ENCODE assay signal across 18 cellular contexts in the genomic region with DNA sequence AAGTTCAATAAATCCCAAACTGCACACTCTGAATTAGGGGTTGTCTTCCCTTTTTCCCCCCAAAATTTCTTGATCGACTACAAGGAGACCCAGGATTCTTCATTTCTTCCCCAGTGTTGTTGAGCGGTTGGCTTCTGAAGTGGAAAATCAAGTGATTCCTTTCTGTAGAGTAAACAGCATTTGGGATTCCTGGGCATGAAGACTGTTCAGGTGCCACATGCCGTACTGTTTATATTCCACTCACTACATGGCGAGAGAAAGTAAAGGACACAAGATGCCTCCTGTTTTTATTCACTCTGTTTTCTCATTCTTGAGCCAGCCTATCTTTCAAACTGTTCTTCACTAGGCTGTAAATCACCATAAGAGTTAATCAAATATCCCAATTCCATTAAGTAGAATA. TPM values are rescaled to one million over a fixed set of nuclear protein-coding genes. Genes with fewer than 3 reads are reported as not detected.
DNase-seq lines count a peak whose midpoint lies in the region; ATAC-seq, FAIRE-seq and TF ChIP-seq lines count a peak whose summit lies in the region.
"Had no signal": no experiment of that assay in that cellular context is flagged by ENCODE, and none has a peak within 500 bp of the region (broad histone marks: within the 10 kb centered on the region; RNA-seq: fewer than 3 reads in every experiment).

No MANE protein-coding gene starts in this region.

- H3K36me3 ChIP-seq in adipocyte (ENCODE audit: control insufficient read depth, insufficient read depth, low read length, severe bottlenecking) = peaks cover 73% of the 10 kb centered on the region
- peaks cover 0 to 21% (median 0%) of the 10 kb centered on the region in 4 donors for H3K36me3 ChIP-seq in sigmoid colon

- no peaks in the 10 kb centered on the region for H3K9me3 ChIP-seq in A549
- H3K9me3 ChIP-seq in adipocyte (ENCODE audit: control insufficient read depth, low read length) = no peaks in the 10 kb centered on the region
- H3K9me3 ChIP-seq in right cardiac atrium (ENCODE audit: control insufficient read depth, low read length) = no peaks in the 10 kb centered on the region
- no peaks in the 10 kb centered on the region for H3K9me3 ChIP-seq in sigmoid colon

- no peak for TF ChIP-seq RAD21 in A549 (conservative IDR thresholded peaks at IDR 0.05 in 1 of 2, IDR thresholded peaks at IDR 0.05 in 1 of 2)

- H3K4me1 ChIP-seq in A549 = peaks cover 70% of the 10 kb centered on the region
- H3K4me1 ChIP-seq in adipocyte (ENCODE audit: control insufficient read depth, insufficient read depth, low read length) = peaks cover 92% of the 10 kb centered on the region
- H3K4me1 ChIP-seq in right cardiac atrium (ENCODE audit: control insufficient read depth, insufficient read depth, low read length) = peaks cover 39% of the 10 kb centered on the region
- peaks cover 0 to 98% (median 97%) of the 10 kb centered on the region in 4 donors for H3K4me1 ChIP-seq in sigmoid colon

- WGBS in A549 (ENCODE audit: missing lambda C conversion rate) = 84% methylated on average over 4 of the region's 4 CpGs
- 86% methylated on average over 4 of the region's 4 CpGs for whole genome bisulfite sequencing in right cardiac atrium
- WGBS in sigmoid colon, 2 donors = 90 to 94% methylated on average over 4 of the region's 4 CpGs

- FAIRE-seq in A549 (lab: Jason Lieb, UNC) = no peak

- no peaks in the 10 kb centered on the region for H3K27me3 Mint-ChIP-seq in nephron progenitor cell (ENCODE audit: low read depth, poor library complexity)

- ATAC-seq in A549 (no peak), right cardiac atrium (no peak), GM21737 (IDR thresholded peaks at IDR 0.05; ENCODE audit: unreplicated experiment) (no peak)

- H3K9ac ChIP-seq in adipocyte (ENCODE audit: low read length) = peak overlapping the region; percentile 60
- H3K9ac ChIP-seq: KMS-11 had no signal

- TF ChIP-seq EP300 in A549 (IDR thresholded peaks at IDR 0.05) (no peak), sigmoid colon (IDR thresholded peaks at IDR 0.05) (peak in 1 of 4 donors; percentile 28)

- TF ChIP-seq POLR2A in A549 (IDR thresholded peaks at IDR 0.05; ENCODE audit: low read length) = no peak
- TF ChIP-seq POLR2A in sigmoid colon (IDR thresholded peaks at IDR 0.05) = no peak

- no peaks in the 10 kb centered on the region for H3K9me3 Mint-ChIP-seq in nephron progenitor cell
- H3K9me3 Mint-ChIP-seq: activated naive CD8-positive, alpha-beta T cell treated with anti-CD3 and anti-CD28 coated beads, Interleukin-2, amount 10 ng/mL, durations not matched to agents 7 days and 5 days; T-helper 2 cell treated with Interferon-gamma antibody and Interleukin-4, amounts not matched to agents 5 μg/mL and 100 μg/mL, for 36 hours had no signal

- peaks cover 48% of the 10 kb centered on the region for H3K36me3 Mint-ChIP-seq in nephron progenitor cell (ENCODE audit: low read depth)
- H3K36me3 Mint-ChIP-seq: activated naive CD8-positive, alpha-beta T cell treated with anti-CD3 and anti-CD28 coated beads, Interleukin-2, amount 10 ng/mL, durations not matched to agents 7 days and 5 days had no signal

- no peaks in the 10 kb centered on the region for H3K27me3 ChIP-seq in adipocyte (replicated peaks; ENCODE audit: control insufficient read depth, insufficient read depth, low read length)
- H3K27me3 ChIP-seq in right cardiac atrium (ENCODE audit: control insufficient read depth, insufficient read depth) = no peaks in the 10 kb centered on the region
- no peaks in the 10 kb centered on the region for H3K27me3 ChIP-seq in sigmoid colon

- no peak overlapping the region for H3K4me3 Mint-ChIP-seq in nephron progenitor cell
- H3K4me3 Mint-ChIP-seq: activated naive CD8-positive, alpha-beta T cell treated with anti-CD3 and anti-CD28 coated beads, Interleukin-2, amount 10 ng/mL, durations not matched to agents 7 days and 5 days; T-helper 2 cell treated with Interferon-gamma antibody and Interleukin-4, amounts not matched to agents 5 μg/mL and 100 μg/mL, for 36 hours had no signal

- no peak overlapping the region for H3K4me3 ChIP-seq in A549
- H3K4me3 ChIP-seq in adipocyte (ENCODE audit: low read length) = no peak overlapping the region
- H3K4me3 ChIP-seq in right cardiac atrium (ENCODE audit: low read length) = no peak overlapping the region
- no peak overlapping the region for H3K4me3 ChIP-seq in sigmoid colon
- H3K4me3 ChIP-seq: skin epidermis had no signal

- intact Hi-C loops in right cardiac atrium (cut with DNase I) (no loop called here), sigmoid colon (cut with DNase I) (no loop called here)

- POLR2A ChIA-PET in A549 (lab: Yijun Ruan, JAX) = interaction anchor here (1.3 to 1.4 kb wide), 2 partner anchors 11 to 13 kb away, joined by 6 to 7 read pairs; a partner anchor contains a TSS

- peak overlapping the region; percentile 73 for H3K4me2 ChIP-seq in A549
- H3K4me2 ChIP-seq: KMS-11 had no signal

- H3K4me1 Mint-ChIP-seq in nephron progenitor cell = peaks cover 58% of the 10 kb centered on the region
- H3K4me1 Mint-ChIP-seq: activated naive CD8-positive, alpha-beta T cell treated with anti-CD3 and anti-CD28 coated beads, Interleukin-2, amount 10 ng/mL, durations not matched to agents 7 days and 5 days had no signal

- H3K27ac ChIP-seq in A549 = peak overlapping the region; percentile 78 to 83
- H3K27ac ChIP-seq in right cardiac atrium (ENCODE audit: low read length) = peak overlapping the region; percentile 34
- H3K27ac ChIP-seq in sigmoid colon = peak overlapping the region; percentile 59 to 96 (median 76)
- H3K27ac ChIP-seq: KMS-11 had no signal

- no peak overlapping the region for H3K27ac Mint-ChIP-seq in nephron progenitor cell
- H3K27ac Mint-ChIP-seq: activated naive CD8-positive, alpha-beta T cell treated with anti-CD3 and anti-CD28 coated beads, Interleukin-2, amount 10 ng/mL, durations not matched to agents 7 days and 5 days; T-helper 2 cell treated with Interferon-gamma antibody and Interleukin-4, amounts not matched to agents 5 μg/mL and 100 μg/mL, for 36 hours had no signal

- DNase-seq in A549 (ENCODE audit: low read depth in 1 of 2, low spot score in 1 of 2) (no peak), adipocyte (ENCODE audit: low read depth) (no peak), right cardiac atrium (no peak), sigmoid colon (no peak), DMS53 treated with DMSO at 0.1 percent for 48 hours (lab: John Stamatoyannopoulos, UW; ENCODE audit: unreplicated experiment) (no peak), nephron progenitor cell (no peak), NCI-H2196 treated with DMSO at 0.1 percent for 48 hours (lab: John Stamatoyannopoulos, UW; ENCODE audit: unreplicated experiment) (no peak)
- DNase-seq: activated naive CD8-positive, alpha-beta T cell treated with anti-CD3 and anti-CD28 coated beads, Interleukin-2, amount 10 ng/mL, durations not matched to agents 7 days and 5 days; central memory CD4-positive, alpha-beta T cell; DMS53; effector memory CD4-positive, alpha-beta T cell; NCI-H1105; NCI-H748 treated with DMSO at 0.1 percent for 48 hours; stimulated activated CD4-positive, alpha-beta T cell treated with anti-CD3 and anti-CD28 coated beads, Interleukin-4, amount 100 ng/mL, for 24 hours had no signal

- CTCF ChIA-PET in A549 (lab: Yijun Ruan, JAX) = interaction anchor here (1.2 to 15.9 kb wide), 4 partner anchors 17 to 123 kb away, joined by 3 to 157 read pairs (median 20); no protein-coding TSS in a partner anchor

- TF ChIP-seq CTCF in A549 (IDR thresholded peaks at IDR 0.05) = no peak
- TF ChIP-seq CTCF in sigmoid colon (IDR thresholded peaks at IDR 0.05) = no peak
- no peak for TF ChIP-seq CTCF in nephron progenitor cell (IDR thresholded peaks at IDR 0.05)

TF ChIP-seq in A549, 52 proteins besides CTCF, POLR2A, EP300 and RAD21:
- TF ChIP-seq NR3C1 (IDR thresholded peaks at IDR 0.05) = no peak
- no peak for TF ChIP-seq JUNB (IDR thresholded peaks at IDR 0.05)
- TF ChIP-seq, protein P1, sequence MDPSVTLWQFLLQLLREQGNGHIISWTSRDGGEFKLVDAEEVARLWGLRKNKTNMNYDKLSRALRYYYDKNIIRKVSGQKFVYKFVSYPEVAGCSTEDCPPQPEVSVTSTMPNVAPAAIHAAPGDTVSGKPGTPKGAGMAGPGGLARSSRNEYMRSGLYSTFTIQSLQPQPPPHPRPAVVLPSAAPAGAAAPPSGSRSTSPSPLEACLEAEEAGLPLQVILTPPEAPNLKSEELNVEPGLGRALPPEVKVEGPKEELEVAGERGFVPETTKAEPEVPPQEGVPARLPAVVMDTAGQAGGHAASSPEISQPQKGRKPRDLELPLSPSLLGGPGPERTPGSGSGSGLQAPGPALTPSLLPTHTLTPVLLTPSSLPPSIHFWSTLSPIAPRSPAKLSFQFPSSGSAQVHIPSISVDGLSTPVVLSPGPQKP (IDR thresholded peaks at IDR 0.05; ENCODE audit: low read depth, low read length) = no peak
- no peak for TF ChIP-seq MYC (IDR thresholded peaks at IDR 0.05; ENCODE audit: borderline replicate concordance, low read length)
- TF ChIP-seq, protein P2, sequence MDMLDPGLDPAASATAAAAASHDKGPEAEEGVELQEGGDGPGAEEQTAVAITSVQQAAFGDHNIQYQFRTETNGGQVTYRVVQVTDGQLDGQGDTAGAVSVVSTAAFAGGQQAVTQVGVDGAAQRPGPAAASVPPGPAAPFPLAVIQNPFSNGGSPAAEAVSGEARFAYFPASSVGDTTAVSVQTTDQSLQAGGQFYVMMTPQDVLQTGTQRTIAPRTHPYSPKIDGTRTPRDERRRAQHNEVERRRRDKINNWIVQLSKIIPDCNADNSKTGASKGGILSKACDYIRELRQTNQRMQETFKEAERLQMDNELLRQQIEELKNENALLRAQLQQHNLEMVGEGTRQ (IDR thresholded peaks at IDR 0.05) = no peak
- TF ChIP-seq SREBF2 (IDR thresholded peaks at IDR 0.05) = no peak
- no peak for TF ChIP-seq NFE2L2 (conservative IDR thresholded peaks at IDR 0.05; ENCODE audit: low read length)
- TF ChIP-seq MAFK (IDR thresholded peaks at IDR 0.05; ENCODE audit: partially characterized antibody) = no peak
- no peak for TF ChIP-seq HDAC2 (IDR thresholded peaks at IDR 0.05)
- no peak for TF ChIP-seq HOXB13 (CRISPR knock-in tag; IDR thresholded peaks at IDR 0.05; ENCODE audit: low read depth)

RNA-seq across cellular contexts. Expression of a gene that starts 12.6 kb away (rescaled TPM):
- polyA plus RNA-seq in A549 (2011; rRNA removed) = 57.7 and 84.7 TPM in 2 replicates
- polyA plus RNA-seq in A549 (2012; cell fraction: cytosol; rRNA removed) = 33.0 and 40.2 TPM in 2 replicates
- 37.2 and 50.3 TPM in 2 replicates for polyA plus RNA-seq in A549 (2012; cell fraction: nucleus; rRNA removed)
- polyA plus RNA-seq in A549 (2017; fragmentation: RNase III; extraction: RNeasy Plus Mini Kit Qiagen cat#74134 plus additional on column Dnase treatment) = 115 to 119 TPM (median 118 TPM) in 3 replicates
- polyA minus RNA-seq in A549 (2011; rRNA and poly(A)+ RNA removed) = 63.4 and 78.2 TPM in 2 replicates
- total RNA-seq in right cardiac atrium = 100 to 1,000 TPM; 341 to 735 (median 465) TPM
- polyA plus RNA-seq in right cardiac atrium = 134 TPM
- 100 to 1,000 TPM; 266 to 653 (median 320) TPM for total RNA-seq in sigmoid colon
- 10 to 100 TPM in 2 of 3 donors, 1 to 10 TPM in 1; 8.1 to 56.2 (median 24.6) TPM for polyA plus RNA-seq in sigmoid colon
